17 cellular contexts compared by ENCODE assay signal in genomic region chr1:67001682-67002425, GRCh38. TPM values are rescaled to one million over a fixed set of nuclear protein-coding genes. Genes with fewer than 3 reads are reported as not detected.
DNase-seq lines count a peak whose midpoint lies in the region; ATAC-seq, FAIRE-seq and TF ChIP-seq lines count a peak whose summit lies in the region.
"Had no signal": no experiment of that assay in that cellular context is flagged by ENCODE, and none has a peak within 500 bp of the region (broad histone marks: within the 10 kb centered on the region; RNA-seq: fewer than 3 reads in every experiment).

No MANE protein-coding gene starts in this region.

- peaks cover 5% of the 10 kb centered on the region for H3K4me1 Mint-ChIP-seq in neural progenitor cell

- H3K27me3 Mint-ChIP-seq in neural progenitor cell (ENCODE audit: insufficient read depth, low read depth), result no peaks in the 10 kb centered on the region
- H3K27me3 Mint-ChIP-seq: activated CD8-positive, alpha-beta T cell treated with anti-CD3 and anti-CD28 coated beads for 36 hours; stimulated activated naive CD8-positive, alpha-beta T cell treated with anti-CD3 and anti-CD28 coated beads, Interleukin-15, amount 100 ng/mL, for 72 hours had no signal

- WGBS in smooth muscle cell (ENCODE audit: low lambda C conversion rate), result 96% methylated on average over 5 of the region's 5 CpGs

- H3K4me3 ChIP-seq in smooth muscle cell, result no peak overlapping the region
- H3K4me3 ChIP-seq in neural progenitor cell, result no peak overlapping the region

- H3K36me3 ChIP-seq in smooth muscle cell (ENCODE audit: low read depth) (peaks cover 11% of the 10 kb centered on the region), neural progenitor cell (no peaks in the 10 kb centered on the region)

- H3K9ac ChIP-seq in smooth muscle cell (ENCODE audit: low read depth) (no peak overlapping the region), neural progenitor cell (no peak overlapping the region)

- peak; percentile 89 for ATAC-seq in left ventricle myocardium superior
- ATAC-seq: activated CD8-positive, alpha-beta T cell treated with anti-CD3 and anti-CD28 coated beads for 36 hours; HCT116; stimulated activated naive CD8-positive, alpha-beta T cell treated with anti-CD3 and anti-CD28 coated beads, Interleukin-15, amount 100 ng/mL, for 72 hours had no signal

- H4K20me1 ChIP-seq in smooth muscle cell (ENCODE audit: low read depth) (no peaks in the 10 kb centered on the region), neural progenitor cell (ENCODE audit: low read depth) (no peaks in the 10 kb centered on the region)

- peak; percentile 37 for FAIRE-seq in GM19239 (lab: Jason Lieb, UNC)
- FAIRE-seq: GM18507 had no signal

- H2AFZ ChIP-seq in smooth muscle cell (ENCODE audit: low read depth) (no peak overlapping the region), neural progenitor cell (replicated peaks) (no peak overlapping the region)

- H3K9me3 ChIP-seq in smooth muscle cell (replicated peaks; ENCODE audit: low read depth) (no peaks in the 10 kb centered on the region), neural progenitor cell (ENCODE audit: low read depth) (no peaks in the 10 kb centered on the region)

- intact Hi-C loops in left ventricle myocardium superior (cut with micrococcal nuclease), result no loop called here

- H3F3A ChIP-seq in smooth muscle cell (ENCODE audit: low read depth) (peaks cover 15% of the 10 kb centered on the region), neural progenitor cell (ENCODE audit: low read depth) (no peaks in the 10 kb centered on the region)

- H3K27me3 ChIP-seq in smooth muscle cell (ENCODE audit: low read depth) (no peaks in the 10 kb centered on the region), neural progenitor cell (no peaks in the 10 kb centered on the region)

- peaks cover 4% of the 10 kb centered on the region for H3K4me1 ChIP-seq in smooth muscle cell (ENCODE audit: low read depth)
- no peaks in the 10 kb centered on the region for H3K4me1 ChIP-seq in neural progenitor cell

- H3K36me3 Mint-ChIP-seq in neural progenitor cell, result peaks cover 24% of the 10 kb centered on the region

- peak overlapping the region; percentile 76 for H3K27ac ChIP-seq in smooth muscle cell (ENCODE audit: low read depth)
- H3K27ac ChIP-seq in neural progenitor cell, result no peak overlapping the region
- H3K27ac ChIP-seq: C4-2B had no signal

- DNase-seq in GM19239 (ENCODE audit: insufficient read length, low spot score) (no peak), RPMI8226 (peak; percentile 10), left ventricle myocardium superior (peak; percentile 23), smooth muscle cell (lab: John Stamatoyannopoulos, UW; ENCODE audit: unreplicated experiment) (no peak), iPS-NIHi7 (ENCODE audit: extremely low spot score) (no peak), neural progenitor cell (ENCODE audit: low spot score) (no peak), SKM-1 treated with dmso at 0.1 percent for 144 hours (lab: John Stamatoyannopoulos, UW; ENCODE audit: unreplicated experiment) (no peak)
- DNase-seq: activated CD8-positive, alpha-beta T cell treated with anti-CD3 and anti-CD28 coated beads for 36 hours; activated gamma-delta T cell treated with Interleukin-2 at 50 U/mL for 16 hours; central memory CD4-positive, alpha-beta T cell; GDM1; stimulated activated CD4-positive, alpha-beta T cell treated with anti-CD3 and anti-CD28 coated beads, Interleukin-4, amount 100 ng/mL, for 24 hours; stimulated activated naive CD8-positive, alpha-beta T cell treated with anti-CD3 and anti-CD28 coated beads, Interleukin-15, amount 100 ng/mL, for 72 hours had no signal

- no peak overlapping the region for H3K27ac Mint-ChIP-seq in neural progenitor cell
- H3K27ac Mint-ChIP-seq: activated CD8-positive, alpha-beta T cell treated with anti-CD3 and anti-CD28 coated beads for 36 hours; stimulated activated naive CD8-positive, alpha-beta T cell treated with anti-CD3 and anti-CD28 coated beads, Interleukin-15, amount 100 ng/mL, for 72 hours; T-helper 2 cell treated with Interferon-gamma antibody and Interleukin-4, amounts not matched to agents 5 μg/mL and 100 μg/mL, for 36 hours had no signal

- H3K79me2 ChIP-seq in smooth muscle cell (ENCODE audit: low read depth) (no peaks in the 10 kb centered on the region), neural progenitor cell (ENCODE audit: low read depth) (no peaks in the 10 kb centered on the region)

- H3K9me3 Mint-ChIP-seq in neural progenitor cell, result no peaks in the 10 kb centered on the region
- H3K9me3 Mint-ChIP-seq: activated CD8-positive, alpha-beta T cell treated with anti-CD3 and anti-CD28 coated beads for 36 hours; stimulated activated naive CD8-positive, alpha-beta T cell treated with anti-CD3 and anti-CD28 coated beads, Interleukin-15, amount 100 ng/mL, for 72 hours; T-helper 2 cell treated with Interferon-gamma antibody and Interleukin-4, amounts not matched to agents 5 μg/mL and 100 μg/mL, for 36 hours had no signal

- H3K4me2 ChIP-seq in smooth muscle cell, result peak overlapping the region; percentile 43
- no peak overlapping the region for H3K4me2 ChIP-seq in neural progenitor cell

- no peak overlapping the region for H3K4me3 Mint-ChIP-seq in neural progenitor cell
- H3K4me3 Mint-ChIP-seq: activated CD8-positive, alpha-beta T cell treated with anti-CD3 and anti-CD28 coated beads for 36 hours; stimulated activated naive CD8-positive, alpha-beta T cell treated with anti-CD3 and anti-CD28 coated beads, Interleukin-15, amount 100 ng/mL, for 72 hours; T-helper 2 cell treated with Interferon-gamma antibody and Interleukin-4, amounts not matched to agents 5 μg/mL and 100 μg/mL, for 36 hours had no signal

- TF ChIP-seq CTCF in smooth muscle cell (IDR thresholded peaks at IDR 0.05; ENCODE audit: borderline replicate concordance, insufficient read depth, poor library complexity, severe bottlenecking), result no peak
- TF ChIP-seq CTCF in neural progenitor cell (IDR thresholded peaks at IDR 0.05), result no peak

RNA-seq across cellular contexts. Expression of gene SLC35D1, which starts 52.1 kb away (rescaled TPM):
- 2.7 TPM for total RNA-seq in left ventricle myocardium superior
- total RNA-seq in smooth muscle cell, result 28.2 and 29.9 TPM in 2 replicates
- 8.6 and 13.3 TPM in 2 replicates for polyA plus RNA-seq in smooth muscle cell
- 3.4 and 3.9 TPM in 2 replicates for total RNA-seq in neural progenitor cell (ENCODE audit: low replicate concordance)

Comparison
In these comparisons a context has a peak if more than half of its experiments do, and no peak if none do; other contexts are left out.
1. DNase-seq: peak in RPMI8226 (single experiment) and left ventricle myocardium superior (single experiment); none in GM19239 (single experiment), smooth muscle cell (single experiment), iPS-NIHi7 (single experiment), neural progenitor cell (single experiment) and SKM-1 treated with dmso at 0.1 percent for 144 hours (single experiment).